ENCODE assay signal across 2 cellular contexts in genomic region chr17:81538651-81539570, GRCh38.
TF ChIP-seq lines count a peak whose summit lies in the region.

No MANE protein-coding gene starts in this region.

TF ChIP-seq in K562, 482 proteins besides CTCF, POLR2A, EP300 and RAD21:
- TF ChIP-seq E2F5 (CRISPR knock-in tag; IDR thresholded peaks at IDR 0.05): no peak
- TF ChIP-seq ZNF586 (CRISPR knock-in tag; conservative IDR thresholded peaks at IDR 0.05): no peak
- peak; percentile 29; the same call in 1 of the 2 replicates for TF ChIP-seq POLR2G (IDR thresholded peaks at IDR 0.05; ENCODE audit: low read depth, low read length)

TF ChIP-seq in SK-N-SH treated with all-trans-retinoic acid at 6 μM for 48 hours, 23 proteins besides CTCF, POLR2A, EP300 and RAD21:
- TF ChIP-seq ESRRG (CRISPR knock-in tag; IDR thresholded peaks at IDR 0.05): no peak
- TF ChIP-seq GLIS3 (CRISPR knock-in tag; IDR thresholded peaks at IDR 0.05): no peak
- no peak for TF ChIP-seq ZC3H10 (CRISPR knock-in tag; IDR thresholded peaks at IDR 0.05)
- TF ChIP-seq CSRNP3 (CRISPR knock-in tag; IDR thresholded peaks at IDR 0.05): no peak
- TF ChIP-seq ZFP30 (CRISPR knock-in tag; IDR thresholded peaks at IDR 0.05): no peak
- no peak for TF ChIP-seq PATZ1 (CRISPR knock-in tag; IDR thresholded peaks at IDR 0.05; ENCODE audit: borderline replicate concordance)
